Comparison of ENCODE assay signal across 24 cellular contexts in the genomic region with DNA sequence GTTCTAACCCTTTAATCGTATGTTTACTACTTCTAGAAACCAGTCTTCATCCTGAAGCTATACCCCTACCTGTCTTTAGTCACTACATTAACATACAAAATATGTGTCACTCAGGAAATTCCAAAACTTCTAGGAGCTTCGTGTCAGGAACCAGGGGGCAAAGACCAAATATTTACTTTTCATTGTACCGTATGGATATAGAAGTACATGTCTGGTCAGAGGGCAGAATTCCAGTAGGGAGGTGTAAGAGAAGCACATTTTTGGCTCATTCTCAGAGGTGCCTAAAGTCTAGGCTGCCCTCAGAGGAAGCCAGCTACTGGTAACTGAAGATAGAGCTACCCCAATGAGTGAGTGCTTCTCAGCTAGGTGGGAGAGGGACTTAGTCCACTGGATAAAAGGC.
"Had no signal": no experiment of that assay in that cellular context is flagged by ENCODE, and none has a peak within 500 bp of the region (broad histone marks: within the 10 kb centered on the region; RNA-seq: fewer than 3 reads in every experiment).

No MANE protein-coding gene starts in this region.

- H3K36me3 ChIP-seq: brain microvascular endothelial cell, gastrocnemius medialis, ovary, thoracic aorta, uterus had no signal

- H3K27me3 ChIP-seq: brain microvascular endothelial cell, gastrocnemius medialis, hepatocyte, ovary, uterus had no signal

- H3K4me3 ChIP-seq: gastrocnemius medialis, hepatocyte, ovary, skin epidermis, thoracic aorta, uterus had no signal

- ATAC-seq: gastrocnemius medialis; left cardiac atrium; left ventricle myocardium superior; sciatic nerve; stimulated activated naive CD8-positive, alpha-beta T cell treated with anti-CD3 and anti-CD28 coated beads, Interleukin-15, Interleukin-2, amounts not matched to agents 100 U/mL and 50 U/mL, for 24 hours; T-helper 17 cell had no signal

- DNase-seq: activated B cell treated with CpG ODN at 0.5 μM for 24 hours; activated CD4-positive, alpha-beta T cell treated with anti-CD3 and anti-CD28 coated beads for 4 hours; activated CD4-positive, alpha-beta T cell treated with anti-CD3 and anti-CD28 coated beads, Interleukin-2, amount 50 U/mL, for 4 hours; activated gamma-delta T cell; activated naive CD4-positive, alpha-beta T cell treated with anti-CD3 and anti-CD28 coated beads, Interleukin-2, amount 10 ng/mL, durations not matched to agents 7 days and 5 days; activated naive CD8-positive, alpha-beta T cell treated with anti-CD3 and anti-CD28 coated beads, Interleukin-2, amount 10 ng/mL, durations not matched to agents 7 days and 5 days; brain microvascular endothelial cell; central memory CD4-positive, alpha-beta T cell; gastrocnemius medialis; islet precursor cell; left cardiac atrium; left ventricle myocardium superior; mammary epithelial cell; naive B cell; ovary; stimulated activated CD4-positive, alpha-beta T cell treated with anti-CD3 and anti-CD28 coated beads, Interleukin-12 subunit alpha, Interleukin-12 subunit beta, amount 100 ng/mL, for 4 hours; stimulated activated CD4-positive, alpha-beta T cell treated with anti-CD3 and anti-CD28 coated beads, Interleukin-4, amount 100 ng/mL, for 1 hour; stimulated activated naive CD8-positive, alpha-beta T cell treated with anti-CD3 and anti-CD28 coated beads, Interleukin-15, Interleukin-2, amounts not matched to agents 100 U/mL and 50 U/mL, for 24 hours; T-helper 17 cell; uterus had no signal

- H3K9me3 ChIP-seq: gastrocnemius medialis, ovary, thoracic aorta, uterus had no signal
